Comparison of ENCODE assay signal across 1 cellular context in the genomic region with DNA sequence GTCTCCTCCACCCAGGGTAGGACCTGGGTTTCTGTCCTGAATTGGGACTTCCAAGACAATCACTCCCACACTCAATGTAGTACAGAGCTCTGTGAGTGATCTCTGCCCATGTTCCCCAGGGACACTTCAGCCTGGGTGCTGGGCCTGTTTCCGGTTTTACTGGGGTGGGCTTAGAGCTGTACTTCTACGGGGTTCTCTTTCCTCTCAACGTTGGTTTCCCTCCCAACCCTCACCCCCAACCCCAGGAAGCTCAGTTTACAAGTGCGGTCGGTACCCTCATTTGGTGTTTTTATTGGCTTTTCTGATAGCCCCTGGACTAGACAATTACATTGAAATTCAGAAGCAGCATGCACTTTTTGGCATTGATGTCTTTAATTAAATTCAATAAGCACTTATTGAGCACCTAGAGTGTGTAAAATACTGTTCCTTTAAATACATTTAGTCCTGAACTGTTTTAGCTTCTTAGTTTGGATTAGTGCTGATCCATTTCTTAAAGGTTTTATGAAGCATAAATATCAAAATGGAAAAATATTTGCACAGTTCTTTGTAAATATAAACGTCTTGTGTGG.
TF ChIP-seq lines count a peak whose summit lies in the region.

No MANE protein-coding gene starts in this region.

TF ChIP-seq in endothelial cell of umbilical vein, 7 proteins besides CTCF, POLR2A, EP300 and RAD21 (continued from another document):
- TF ChIP-seq, protein P1, sequence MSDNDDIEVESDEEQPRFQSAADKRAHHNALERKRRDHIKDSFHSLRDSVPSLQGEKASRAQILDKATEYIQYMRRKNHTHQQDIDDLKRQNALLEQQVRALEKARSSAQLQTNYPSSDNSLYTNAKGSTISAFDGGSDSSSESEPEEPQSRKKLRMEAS (IDR thresholded peaks at IDR 0.05; ENCODE audit: insufficient read depth, insufficient read length), result no peak
